Comparison of ENCODE assay signal across 8 cellular contexts in the genomic region with DNA sequence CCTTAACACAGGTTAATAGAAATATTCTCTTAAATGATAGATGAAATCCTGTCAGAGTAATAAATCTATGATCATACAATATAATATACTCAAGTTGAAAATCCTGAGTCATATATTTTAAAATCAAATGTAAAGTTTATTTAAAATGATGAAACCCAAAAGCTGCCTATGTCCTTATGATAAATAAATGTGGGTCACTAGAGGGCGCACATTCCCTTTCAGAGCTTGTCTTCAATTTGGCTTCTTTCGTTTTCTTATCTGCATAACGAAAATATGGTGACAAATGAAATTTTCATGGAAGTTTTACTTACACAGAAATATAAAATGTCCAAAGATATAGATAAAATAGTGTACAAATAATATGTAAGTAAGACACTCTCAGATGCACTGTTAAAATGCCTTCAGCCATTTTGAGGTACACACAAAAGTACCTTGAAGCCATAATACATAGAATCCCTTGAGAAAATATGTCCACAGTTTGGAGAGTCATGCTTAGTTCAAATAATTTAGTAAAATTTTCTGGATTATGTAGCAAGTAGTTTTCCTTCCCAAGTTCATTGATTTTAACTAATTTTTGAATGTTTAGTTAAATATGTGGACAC.
DNase-seq lines count a peak whose midpoint lies in the region; ATAC-seq, FAIRE-seq and TF ChIP-seq lines count a peak whose summit lies in the region.

No MANE protein-coding gene starts in this region.

- peak in 1 of 2 experiments; percentile 38 for DNase-seq in A549 (ENCODE audit: low read depth in 1 of 2, low spot score in 1 of 2)
- DNase-seq in G401 (ENCODE audit: low spot score): peak; percentile 43
- DNase-seq in KBM-7: peak; percentile 56
- DNase-seq in SKM-1 (lab: John Stamatoyannopoulos, UW; ENCODE audit: unreplicated experiment): peak; percentile 0
- peak; percentile 28 for DNase-seq in fibroblast of villous mesenchyme (ENCODE audit: low read depth)
- peak; percentile 20 for DNase-seq in renal cortical epithelial cell (ENCODE audit: low read depth)

- no peak for TF ChIP-seq EP300 in A549 (IDR thresholded peaks at IDR 0.05)

- POLR2A ChIA-PET in A549 (lab: Yijun Ruan, JAX): no interaction called here

- ATAC-seq in A549 (no peak), HG02852 (IDR thresholded peaks at IDR 0.05; ENCODE audit: unreplicated experiment) (no peak), HG03280 (IDR thresholded peaks at IDR 0.05; ENCODE audit: unreplicated experiment) (no peak)

- H3K4me3 ChIP-seq in A549: no peak overlapping the region
- H3K4me3 ChIP-seq in fibroblast of villous mesenchyme (ENCODE audit: low read depth, low read length): no peak overlapping the region

- WGBS in A549 (ENCODE audit: missing lambda C conversion rate): 2% methylated on average over 3 of the region's 3 CpGs

- FAIRE-seq in A549 (lab: Jason Lieb, UNC): no peak

- TF ChIP-seq CTCF in A549 (IDR thresholded peaks at IDR 0.05) (peak; percentile 47), fibroblast of villous mesenchyme (IDR thresholded peaks at IDR 0.05; ENCODE audit: insufficient read depth, low read depth, low read length) (peak; percentile 39)

- in situ Hi-C loops in G401 (cut with HindIII; ENCODE audit: low sequenced_read_pairs) (no loop called here), KBM-7 (cut with MboI; ENCODE audit: low pct_unique_long_range_greater_than_20kb, low sequenced_read_pairs) (no loop called here)

- no peaks in the 10 kb centered on the region for H3K4me1 ChIP-seq in A549

- H3K27ac ChIP-seq in A549: no peak overlapping the region

- H3K9me3 ChIP-seq in A549: no peaks in the 10 kb centered on the region

- peak; percentile 44 to 57; a peak in 3 of 5 replicates for TF ChIP-seq RAD21 in A549 (conservative IDR thresholded peaks at IDR 0.05 in 1 of 2, IDR thresholded peaks at IDR 0.05 in 1 of 2)

- TF ChIP-seq POLR2A in A549 (IDR thresholded peaks at IDR 0.05; ENCODE audit: low read length): no peak

- H3K4me2 ChIP-seq in A549: peak overlapping the region; percentile 34; the same call in 1 of the 3 replicates

- CTCF ChIA-PET in A549 (lab: Yijun Ruan, JAX): no interaction called here

TF ChIP-seq in A549, 52 proteins besides CTCF, POLR2A, EP300 and RAD21:
- no peak for TF ChIP-seq MYC (IDR thresholded peaks at IDR 0.05; ENCODE audit: borderline replicate concordance, low read length)
- TF ChIP-seq SMC3 (IDR thresholded peaks at IDR 0.05): 0 out of 3 replicates have a peak, but pooled peaks have one; percentile 34
TF ChIP-seq in A549: peak in this region for 1.
